ENCODE assay signal across 1 cellular context in the genomic region with DNA sequence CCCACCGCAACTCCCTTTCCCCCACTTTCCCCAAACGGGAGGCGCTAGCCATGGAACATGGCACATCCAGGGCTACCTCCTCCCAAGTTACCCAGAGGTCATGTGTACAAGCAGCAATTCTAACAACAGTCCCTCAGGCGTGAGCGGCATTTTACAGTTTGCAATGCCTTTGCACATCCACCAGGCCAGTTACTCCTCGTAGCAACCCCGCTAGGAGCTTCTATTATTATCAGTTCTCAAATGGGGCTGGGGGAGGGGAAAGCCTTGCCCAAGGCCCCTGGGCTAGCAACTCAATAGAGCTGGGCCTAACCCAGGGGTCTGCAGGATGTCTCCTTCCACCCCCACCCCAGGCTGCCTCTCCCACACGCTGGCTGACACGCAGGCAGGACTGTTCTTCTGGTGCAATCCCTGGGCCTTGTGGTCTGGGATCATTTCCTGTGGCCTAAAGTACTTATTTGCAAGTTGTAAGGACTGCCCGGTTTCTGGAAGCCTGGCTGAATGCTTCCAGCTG.
TF ChIP-seq lines count a peak whose summit lies in the region.

No MANE protein-coding gene starts in this region.

TF ChIP-seq in HepG2, 621 proteins besides CTCF, POLR2A, EP300 and RAD21:
- TF ChIP-seq NFE2 (CRISPR knock-in tag; IDR thresholded peaks at IDR 0.05) (no peak), NPAS2 (CRISPR knock-in tag; IDR thresholded peaks at IDR 0.05; ENCODE audit: borderline replicate concordance) (no peak), NR2F6 (IDR thresholded peaks at IDR 0.05) (no peak), NR2F6 (CRISPR knock-in tag; IDR thresholded peaks at IDR 0.05) (no peak), ELF4 (CRISPR knock-in tag; IDR thresholded peaks at IDR 0.05; ENCODE audit: borderline replicate concordance) (no peak), SRY (CRISPR knock-in tag; IDR thresholded peaks at IDR 0.05) (no peak)
- TF ChIP-seq, protein P1, sequence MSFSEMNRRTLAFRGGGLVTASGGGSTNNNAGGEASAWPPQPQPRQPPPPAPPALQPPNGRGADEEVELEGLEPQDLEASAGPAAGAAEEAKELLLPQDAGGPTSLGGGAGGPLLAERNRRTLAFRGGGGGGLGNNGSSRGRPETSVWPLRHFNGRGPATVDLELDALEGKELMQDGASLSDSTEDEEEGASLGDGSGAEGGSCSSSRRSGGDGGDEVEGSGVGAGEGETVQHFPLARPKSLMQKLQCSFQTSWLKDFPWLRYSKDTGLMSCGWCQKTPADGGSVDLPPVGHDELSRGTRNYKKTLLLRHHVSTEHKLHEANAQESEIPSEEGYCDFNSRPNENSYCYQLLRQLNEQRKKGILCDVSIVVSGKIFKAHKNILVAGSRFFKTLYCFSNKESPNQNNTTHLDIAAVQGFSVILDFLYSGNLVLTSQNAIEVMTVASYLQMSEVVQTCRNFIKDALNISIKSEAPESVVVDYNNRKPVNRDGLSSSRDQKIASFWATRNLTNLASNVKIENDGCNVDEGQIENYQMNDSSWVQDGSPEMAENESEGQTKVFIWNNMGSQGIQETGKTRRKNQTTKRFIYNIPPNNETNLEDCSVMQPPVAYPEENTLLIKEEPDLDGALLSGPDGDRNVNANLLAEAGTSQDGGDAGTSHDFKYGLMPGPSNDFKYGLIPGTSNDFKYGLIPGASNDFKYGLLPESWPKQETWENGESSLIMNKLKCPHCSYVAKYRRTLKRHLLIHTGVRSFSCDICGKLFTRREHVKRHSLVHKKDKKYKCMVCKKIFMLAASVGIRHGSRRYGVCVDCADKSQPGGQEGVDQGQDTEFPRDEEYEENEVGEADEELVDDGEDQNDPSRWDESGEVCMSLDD (CRISPR knock-in tag; IDR thresholded peaks at IDR 0.05; ENCODE audit: borderline replicate concordance): no peak
- TF ChIP-seq, protein P2, sequence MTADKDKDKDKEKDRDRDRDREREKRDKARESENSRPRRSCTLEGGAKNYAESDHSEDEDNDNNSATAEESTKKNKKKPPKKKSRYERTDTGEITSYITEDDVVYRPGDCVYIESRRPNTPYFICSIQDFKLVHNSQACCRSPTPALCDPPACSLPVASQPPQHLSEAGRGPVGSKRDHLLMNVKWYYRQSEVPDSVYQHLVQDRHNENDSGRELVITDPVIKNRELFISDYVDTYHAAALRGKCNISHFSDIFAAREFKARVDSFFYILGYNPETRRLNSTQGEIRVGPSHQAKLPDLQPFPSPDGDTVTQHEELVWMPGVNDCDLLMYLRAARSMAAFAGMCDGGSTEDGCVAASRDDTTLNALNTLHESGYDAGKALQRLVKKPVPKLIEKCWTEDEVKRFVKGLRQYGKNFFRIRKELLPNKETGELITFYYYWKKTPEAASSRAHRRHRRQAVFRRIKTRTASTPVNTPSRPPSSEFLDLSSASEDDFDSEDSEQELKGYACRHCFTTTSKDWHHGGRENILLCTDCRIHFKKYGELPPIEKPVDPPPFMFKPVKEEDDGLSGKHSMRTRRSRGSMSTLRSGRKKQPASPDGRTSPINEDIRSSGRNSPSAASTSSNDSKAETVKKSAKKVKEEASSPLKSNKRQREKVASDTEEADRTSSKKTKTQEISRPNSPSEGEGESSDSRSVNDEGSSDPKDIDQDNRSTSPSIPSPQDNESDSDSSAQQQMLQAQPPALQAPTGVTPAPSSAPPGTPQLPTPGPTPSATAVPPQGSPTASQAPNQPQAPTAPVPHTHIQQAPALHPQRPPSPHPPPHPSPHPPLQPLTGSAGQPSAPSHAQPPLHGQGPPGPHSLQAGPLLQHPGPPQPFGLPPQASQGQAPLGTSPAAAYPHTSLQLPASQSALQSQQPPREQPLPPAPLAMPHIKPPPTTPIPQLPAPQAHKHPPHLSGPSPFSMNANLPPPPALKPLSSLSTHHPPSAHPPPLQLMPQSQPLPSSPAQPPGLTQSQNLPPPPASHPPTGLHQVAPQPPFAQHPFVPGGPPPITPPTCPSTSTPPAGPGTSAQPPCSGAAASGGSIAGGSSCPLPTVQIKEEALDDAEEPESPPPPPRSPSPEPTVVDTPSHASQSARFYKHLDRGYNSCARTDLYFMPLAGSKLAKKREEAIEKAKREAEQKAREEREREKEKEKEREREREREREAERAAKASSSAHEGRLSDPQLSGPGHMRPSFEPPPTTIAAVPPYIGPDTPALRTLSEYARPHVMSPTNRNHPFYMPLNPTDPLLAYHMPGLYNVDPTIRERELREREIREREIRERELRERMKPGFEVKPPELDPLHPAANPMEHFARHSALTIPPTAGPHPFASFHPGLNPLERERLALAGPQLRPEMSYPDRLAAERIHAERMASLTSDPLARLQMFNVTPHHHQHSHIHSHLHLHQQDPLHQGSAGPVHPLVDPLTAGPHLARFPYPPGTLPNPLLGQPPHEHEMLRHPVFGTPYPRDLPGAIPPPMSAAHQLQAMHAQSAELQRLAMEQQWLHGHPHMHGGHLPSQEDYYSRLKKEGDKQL (CRISPR knock-in tag; IDR thresholded peaks at IDR 0.05; ENCODE audit: low read depth): no peak
